8 cellular contexts compared by ENCODE assay signal in the genomic region with DNA sequence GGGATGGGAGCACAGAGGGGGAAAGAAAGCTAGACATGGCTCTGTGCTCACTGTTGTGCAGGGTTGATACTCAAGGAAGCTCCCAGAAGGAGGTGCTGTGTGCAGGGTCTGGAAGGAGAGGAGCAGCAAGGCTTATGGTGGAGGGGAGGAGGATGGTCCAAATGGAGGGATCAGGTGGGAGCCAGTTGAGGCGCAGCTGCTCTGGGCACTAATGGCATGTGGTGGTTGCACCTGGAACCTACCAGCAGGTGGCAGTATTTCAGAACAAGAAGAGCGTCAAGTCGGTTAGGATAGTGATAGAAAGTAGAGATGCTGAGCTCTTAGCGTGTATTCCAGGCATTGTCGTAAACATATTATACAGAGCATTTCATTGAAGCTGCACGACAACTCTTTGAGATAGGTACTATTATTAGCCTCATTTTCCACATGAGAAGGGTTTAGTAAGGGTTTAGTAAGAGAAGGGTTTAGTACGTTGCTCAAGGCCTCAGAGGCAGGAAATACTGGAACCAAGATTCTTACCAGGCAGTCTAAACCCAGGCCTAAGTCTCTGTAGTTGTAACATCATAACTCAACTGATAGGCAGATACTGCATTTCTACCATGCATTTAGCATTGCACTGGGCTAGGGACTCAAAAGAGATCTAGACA.
A peak's percentile ranks its signal among the peaks of the same experiment; 100 is the strongest.
DNase-seq lines count a peak whose midpoint lies in the region; ATAC-seq, FAIRE-seq and TF ChIP-seq lines count a peak whose summit lies in the region.

No MANE protein-coding gene starts in this region.

- FAIRE-seq in HTR-8/SVneo (lab: Jason Lieb, UNC) (peak; percentile 65), frontal cortex (lab: Jason Lieb, UNC) (no peak)

- no peak overlapping the region for H2AFZ ChIP-seq in OCI-LY7 (ENCODE audit: low read length)

- POLR2A ChIA-PET in OCI-LY7 (lab: Charles Lee) = no interaction called here

- H3K27me3 ChIP-seq in ovary (no peaks in the 10 kb centered on the region), vagina (no peaks in the 10 kb centered on the region)

- DNase-seq in COLO829 (ENCODE audit: low spot score) = peak; percentile 81
- DNase-seq in HTR-8/SVneo (ENCODE audit: insufficient read length, low spot score) = peak; percentile 60
- peak; percentile 69 for DNase-seq in OCI-LY7 (ENCODE audit: low spot score)
- peak; percentile 44 to 56 for DNase-seq in activated T-cell treated with anti-CD3 and anti-CD28 coated beads, Interleukin-2, amount 50 U/mL, for 72 hours
- DNase-seq in frontal cortex (ENCODE audit: low spot score in 2 of 2) = peak; percentile 44 to 70
- DNase-seq in ovary = peak; percentile 31 to 60 (median 56)
- DNase-seq in vagina (ENCODE audit: extremely low spot score in 2 of 2) = peak; percentile 79 to 87

- no TSS peak for BruUV-seq in OCI-LY7 (replicated peaks; lab: Mats Ljungman, UMichigan)

- H3K4me3 ChIP-seq in OCI-LY7 (ENCODE audit: low read depth, low read length, poor library complexity, severe bottlenecking) (no peak overlapping the region), ovary (no peak overlapping the region), vagina (no peak overlapping the region)

- WGBS in ovary, 3 donors = 42 to 48% (median 43%) methylated on average over 7 of the region's 7 CpGs

- H3K4me2 ChIP-seq in OCI-LY7 (ENCODE audit: low read length) = no peak overlapping the region

- no peaks in the 10 kb centered on the region for H3K4me1 Mint-ChIP-seq in activated T-cell treated with anti-CD3 and anti-CD28 coated beads, Interleukin-2, amount 50 U/mL, for 72 hours (ENCODE audit: low read depth)

- intact Hi-C loops in OCI-LY7 (cut with micrococcal nuclease; ENCODE audit: unreplicated experiment) = loop anchor here (2.0 to 10.0 kb wide), 3 partner anchors 213 to 651 kb away; no protein-coding TSS in a partner anchor
- intact Hi-C loops in ovary (cut with DNase I) = loop anchor here in 3 of 4 donors (10.0 kb wide), 3 partner anchors 651 to 821 kb away; no protein-coding TSS in a partner anchor
- intact Hi-C loops in vagina (cut with DNase I) = no loop called here

- no peaks in the 10 kb centered on the region for H3K36me3 Mint-ChIP-seq in activated T-cell treated with anti-CD3 and anti-CD28 coated beads, Interleukin-2, amount 50 U/mL, for 72 hours (ENCODE audit: insufficient read depth in 2 of 2)

- H3K27ac Mint-ChIP-seq in activated T-cell treated with anti-CD3 and anti-CD28 coated beads, Interleukin-2, amount 50 U/mL, for 72 hours = no peak overlapping the region

- H3K9me2 ChIP-seq in OCI-LY7 (ENCODE audit: insufficient read depth, low read length) = no peaks in the 10 kb centered on the region

- peak; percentile 77 for ATAC-seq in GM19372 (IDR thresholded peaks at IDR 0.05; ENCODE audit: low read depth, unreplicated experiment)
- ATAC-seq in activated T-cell treated with anti-CD3 and anti-CD28 coated beads, Interleukin-2, amount 50 U/mL, for 72 hours (replicated peaks in 1 of 2) = peak; percentile 51 to 62

- H3K4me1 ChIP-seq in OCI-LY7 (ENCODE audit: insufficient read depth, low read length, poor library complexity, severe bottlenecking) = no peaks in the 10 kb centered on the region
- H3K4me1 ChIP-seq in ovary (ENCODE audit: insufficient read depth) = no peaks in the 10 kb centered on the region
- no peaks in the 10 kb centered on the region for H3K4me1 ChIP-seq in vagina

- H3K27ac ChIP-seq in OCI-LY7 (ENCODE audit: low read depth, low read length, poor library complexity, severe bottlenecking) (no peak overlapping the region), ovary (no peak overlapping the region), vagina (no peak overlapping the region)

- no peaks in the 10 kb centered on the region for H3K9me3 Mint-ChIP-seq in activated T-cell treated with anti-CD3 and anti-CD28 coated beads, Interleukin-2, amount 50 U/mL, for 72 hours

- TF ChIP-seq CTCF in OCI-LY7 (conservative IDR thresholded peaks at IDR 0.05; ENCODE audit: low read length) (peak; percentile 90), ovary (IDR thresholded peaks at IDR 0.05) (peak; percentile 40 to 50 (median 42)), vagina (IDR thresholded peaks at IDR 0.05) (peak; percentile 51 to 78 (median 77))

- TF ChIP-seq POLR2A in ovary (IDR thresholded peaks at IDR 0.05) (no peak), vagina (IDR thresholded peaks at IDR 0.05) (no peak)

- H3K9me3 ChIP-seq in OCI-LY7 (ENCODE audit: low read length) (no peaks in the 10 kb centered on the region), ovary (no peaks in the 10 kb centered on the region), vagina (no peaks in the 10 kb centered on the region)

- no peaks in the 10 kb centered on the region for H4K20me1 ChIP-seq in OCI-LY7 (ENCODE audit: insufficient read depth, low read length)

- CTCF ChIA-PET in OCI-LY7 (lab: Charles Lee; ENCODE audit: unreplicated experiment) = interaction anchor here (1.2 to 1.4 kb wide), 2 partner anchors 12 to 226 kb away, joined by 3 to 5 read pairs; no protein-coding TSS in a partner anchor

- no peak overlapping the region for H3K4me3 Mint-ChIP-seq in activated T-cell treated with anti-CD3 and anti-CD28 coated beads, Interleukin-2, amount 50 U/mL, for 72 hours

- TF ChIP-seq EP300 in ovary (IDR thresholded peaks at IDR 0.05) = no peak

- H3K36me3 ChIP-seq in OCI-LY7 (ENCODE audit: insufficient read depth, low read length) (no peaks in the 10 kb centered on the region), ovary (no peaks in the 10 kb centered on the region), vagina (no peaks in the 10 kb centered on the region)

- H3K27me3 Mint-ChIP-seq in activated T-cell treated with anti-CD3 and anti-CD28 coated beads, Interleukin-2, amount 50 U/mL, for 72 hours (ENCODE audit: low read depth) = no peaks in the 10 kb centered on the region

- H3K79me2 ChIP-seq in OCI-LY7 (ENCODE audit: insufficient read depth, low read depth, low read length) = no peaks in the 10 kb centered on the region
